In the genomic region with DNA sequence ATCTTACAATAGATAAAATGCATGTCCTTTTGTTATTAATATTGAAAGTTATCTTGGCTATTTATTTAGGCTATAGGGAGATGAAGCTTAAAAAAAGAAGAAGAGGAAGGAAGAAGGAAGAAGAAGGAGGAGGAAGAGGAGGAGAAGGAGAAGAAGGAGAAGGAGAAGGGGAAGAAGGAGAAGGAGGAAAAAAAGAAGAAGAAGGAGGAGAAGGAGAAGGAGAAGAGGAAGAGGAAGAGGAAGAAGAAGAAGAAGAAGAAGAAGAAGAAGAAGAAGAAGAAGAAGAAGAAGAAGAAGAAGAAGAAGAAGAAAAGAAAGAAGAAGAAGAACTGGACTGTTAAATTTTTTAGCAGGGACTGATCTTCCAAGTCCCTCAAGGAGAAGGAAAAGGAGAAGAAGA, we compare ENCODE assay signal across 4 cellular contexts. TPM values are rescaled to one million over a fixed set of nuclear protein-coding genes. Genes with fewer than 3 reads are reported as not detected.
"Had no signal": no experiment of that assay in that cellular context is flagged by ENCODE, and none has a peak within 500 bp of the region (broad histone marks: within the 10 kb centered on the region; RNA-seq: fewer than 3 reads in every experiment).

No MANE protein-coding gene starts in this region.

RNA-seq across cellular contexts. Expression of gene ACSM1, which starts 20.2 kb away (rescaled TPM):
- total RNA-seq: left cardiac atrium, lung microvascular endothelial cell, mesenteric fat pad, myocyte had no signal

RNA-seq across cellular contexts. Expression of gene ACSM3, which starts 46.1 kb away (rescaled TPM):
- total RNA-seq: lung microvascular endothelial cell, myocyte had no signal
